Comparison of ENCODE assay signal across 1 cellular context in the genomic region with DNA sequence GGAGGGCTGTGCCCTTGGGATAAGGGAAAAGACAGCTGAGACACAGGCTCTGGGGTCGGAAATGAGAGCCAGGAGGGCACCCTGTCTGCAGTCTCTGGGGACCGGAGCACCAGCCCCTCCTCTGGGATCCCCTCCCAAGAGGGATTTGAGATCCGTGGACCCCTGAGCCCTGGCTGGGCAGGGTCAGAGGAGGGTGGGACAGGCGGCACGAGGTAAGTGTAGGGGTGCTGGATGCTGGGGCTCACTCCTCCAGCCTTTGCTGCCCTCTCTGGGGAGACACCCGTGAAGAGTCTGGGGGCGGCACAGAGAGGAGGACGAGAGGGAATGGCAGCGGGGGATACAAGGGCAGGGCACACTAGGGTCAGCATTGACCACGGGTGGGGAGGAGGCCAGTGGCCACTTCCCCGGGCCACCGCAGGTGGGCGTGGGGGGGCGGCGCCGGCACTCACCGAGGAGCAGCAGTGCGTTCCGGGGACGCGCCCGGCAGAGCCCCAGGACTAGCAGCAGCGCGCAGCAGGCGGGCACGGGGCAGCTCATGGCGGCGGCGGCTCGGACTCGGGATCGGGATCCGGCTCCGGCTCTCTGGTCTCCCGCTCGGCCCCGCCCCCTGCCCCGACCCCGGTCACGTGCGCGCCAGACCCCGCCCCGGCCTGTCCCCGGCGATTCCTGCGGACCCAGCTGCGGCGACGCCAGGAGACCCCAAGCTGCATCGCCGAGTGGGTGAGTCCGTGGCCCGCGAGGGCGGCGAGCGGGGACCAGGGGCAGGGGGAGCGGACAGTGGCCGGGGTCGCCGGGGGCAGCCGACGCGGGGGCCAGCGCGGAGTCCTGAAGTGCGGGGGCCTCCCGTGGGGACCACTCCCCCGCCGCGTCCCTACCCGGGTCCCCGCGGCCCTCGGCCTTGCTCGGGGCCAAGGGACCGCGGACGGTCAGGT.
A peak's percentile ranks its signal among the peaks of the same experiment; 100 is the strongest.
TF ChIP-seq lines count a peak whose summit lies in the region.

A gene (minus strand): TSS at position 557 of the 932 bp plus-strand sequence. CDS start 20 bp downstream, at position 537.
A gene (plus strand): TSS at position 651 of the 932 bp plus-strand sequence. CDS start 1,134 bp downstream, outside the sequence.

TF ChIP-seq in HepG2, 621 proteins besides CTCF, POLR2A, EP300 and RAD21 (continued from another document and continues in another):
- TF ChIP-seq, protein P1, sequence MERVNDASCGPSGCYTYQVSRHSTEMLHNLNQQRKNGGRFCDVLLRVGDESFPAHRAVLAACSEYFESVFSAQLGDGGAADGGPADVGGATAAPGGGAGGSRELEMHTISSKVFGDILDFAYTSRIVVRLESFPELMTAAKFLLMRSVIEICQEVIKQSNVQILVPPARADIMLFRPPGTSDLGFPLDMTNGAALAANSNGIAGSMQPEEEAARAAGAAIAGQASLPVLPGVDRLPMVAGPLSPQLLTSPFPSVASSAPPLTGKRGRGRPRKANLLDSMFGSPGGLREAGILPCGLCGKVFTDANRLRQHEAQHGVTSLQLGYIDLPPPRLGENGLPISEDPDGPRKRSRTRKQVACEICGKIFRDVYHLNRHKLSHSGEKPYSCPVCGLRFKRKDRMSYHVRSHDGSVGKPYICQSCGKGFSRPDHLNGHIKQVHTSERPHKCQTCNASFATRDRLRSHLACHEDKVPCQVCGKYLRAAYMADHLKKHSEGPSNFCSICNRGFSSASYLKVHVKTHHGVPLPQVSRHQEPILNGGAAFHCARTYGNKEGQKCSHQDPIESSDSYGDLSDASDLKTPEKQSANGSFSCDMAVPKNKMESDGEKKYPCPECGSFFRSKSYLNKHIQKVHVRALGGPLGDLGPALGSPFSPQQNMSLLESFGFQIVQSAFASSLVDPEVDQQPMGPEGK (CRISPR knock-in tag; IDR thresholded peaks at IDR 0.05): peak; percentile 29
- TF ChIP-seq ESRRA (CRISPR knock-in tag; IDR thresholded peaks at IDR 0.05; ENCODE audit: low read depth): peak; percentile 66; the same call in 1 of the 2 replicates
- TF ChIP-seq ZNF674 (CRISPR knock-in tag; IDR thresholded peaks at IDR 0.05; ENCODE audit: low read depth): no peak
- TF ChIP-seq, protein P2, sequence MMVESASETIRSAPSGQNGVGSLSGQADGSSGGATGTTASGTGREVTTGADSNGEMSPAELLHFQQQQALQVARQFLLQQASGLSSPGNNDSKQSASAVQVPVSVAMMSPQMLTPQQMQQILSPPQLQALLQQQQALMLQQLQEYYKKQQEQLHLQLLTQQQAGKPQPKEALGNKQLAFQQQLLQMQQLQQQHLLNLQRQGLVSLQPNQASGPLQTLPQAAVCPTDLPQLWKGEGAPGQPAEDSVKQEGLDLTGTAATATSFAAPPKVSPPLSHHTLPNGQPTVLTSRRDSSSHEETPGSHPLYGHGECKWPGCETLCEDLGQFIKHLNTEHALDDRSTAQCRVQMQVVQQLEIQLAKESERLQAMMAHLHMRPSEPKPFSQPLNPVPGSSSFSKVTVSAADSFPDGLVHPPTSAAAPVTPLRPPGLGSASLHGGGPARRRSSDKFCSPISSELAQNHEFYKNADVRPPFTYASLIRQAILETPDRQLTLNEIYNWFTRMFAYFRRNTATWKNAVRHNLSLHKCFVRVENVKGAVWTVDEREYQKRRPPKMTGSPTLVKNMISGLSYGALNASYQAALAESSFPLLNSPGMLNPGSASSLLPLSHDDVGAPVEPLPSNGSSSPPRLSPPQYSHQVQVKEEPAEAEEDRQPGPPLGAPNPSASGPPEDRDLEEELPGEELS (CRISPR knock-in tag; IDR thresholded peaks at IDR 0.05): no peak
- TF ChIP-seq MED1 (CRISPR knock-in tag; IDR thresholded peaks at IDR 0.05): no peak
- TF ChIP-seq, protein P3, sequence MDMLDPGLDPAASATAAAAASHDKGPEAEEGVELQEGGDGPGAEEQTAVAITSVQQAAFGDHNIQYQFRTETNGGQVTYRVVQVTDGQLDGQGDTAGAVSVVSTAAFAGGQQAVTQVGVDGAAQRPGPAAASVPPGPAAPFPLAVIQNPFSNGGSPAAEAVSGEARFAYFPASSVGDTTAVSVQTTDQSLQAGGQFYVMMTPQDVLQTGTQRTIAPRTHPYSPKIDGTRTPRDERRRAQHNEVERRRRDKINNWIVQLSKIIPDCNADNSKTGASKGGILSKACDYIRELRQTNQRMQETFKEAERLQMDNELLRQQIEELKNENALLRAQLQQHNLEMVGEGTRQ (IDR thresholded peaks at IDR 0.05; ENCODE audit: low read depth, low read length): peak; percentile 30; the same call in 1 of the 2 replicates
- TF ChIP-seq, protein P3 (CRISPR knock-in tag; IDR thresholded peaks at IDR 0.05; ENCODE audit: borderline replicate concordance): peak; percentile 57; the same call in 1 of the 2 replicates
- TF ChIP-seq ZNF260 (CRISPR knock-in tag; IDR thresholded peaks at IDR 0.05; ENCODE audit: borderline replicate concordance, low read depth): no peak
- TF ChIP-seq NR2F6 (IDR thresholded peaks at IDR 0.05): no peak
- peak; percentile 18; the same call in 1 of the 2 replicates for TF ChIP-seq NR2F6 (CRISPR knock-in tag; IDR thresholded peaks at IDR 0.05)
- 0 out of 2 replicates have a peak, but pooled peaks have one; percentile 0 for TF ChIP-seq ZNF788 (CRISPR knock-in tag; IDR thresholded peaks at IDR 0.05; ENCODE audit: borderline replicate concordance)
- TF ChIP-seq ZFP36 (IDR thresholded peaks at IDR 0.05; ENCODE audit: borderline replicate concordance, low read depth, low read length, partially characterized antibody): no peak
- TF ChIP-seq ZNF549 (CRISPR knock-in tag; IDR thresholded peaks at IDR 0.05): no peak
- 0 out of 2 replicates have a peak, but pooled peaks have one; percentile 82 for TF ChIP-seq ZNF567 (CRISPR knock-in tag; IDR thresholded peaks at IDR 0.05; ENCODE audit: borderline replicate concordance)
- TF ChIP-seq, protein P4, sequence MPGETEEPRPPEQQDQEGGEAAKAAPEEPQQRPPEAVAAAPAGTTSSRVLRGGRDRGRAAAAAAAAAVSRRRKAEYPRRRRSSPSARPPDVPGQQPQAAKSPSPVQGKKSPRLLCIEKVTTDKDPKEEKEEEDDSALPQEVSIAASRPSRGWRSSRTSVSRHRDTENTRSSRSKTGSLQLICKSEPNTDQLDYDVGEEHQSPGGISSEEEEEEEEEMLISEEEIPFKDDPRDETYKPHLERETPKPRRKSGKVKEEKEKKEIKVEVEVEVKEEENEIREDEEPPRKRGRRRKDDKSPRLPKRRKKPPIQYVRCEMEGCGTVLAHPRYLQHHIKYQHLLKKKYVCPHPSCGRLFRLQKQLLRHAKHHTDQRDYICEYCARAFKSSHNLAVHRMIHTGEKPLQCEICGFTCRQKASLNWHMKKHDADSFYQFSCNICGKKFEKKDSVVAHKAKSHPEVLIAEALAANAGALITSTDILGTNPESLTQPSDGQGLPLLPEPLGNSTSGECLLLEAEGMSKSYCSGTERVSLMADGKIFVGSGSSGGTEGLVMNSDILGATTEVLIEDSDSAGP (CRISPR knock-in tag; IDR thresholded peaks at IDR 0.05; ENCODE audit: borderline replicate concordance): peak; percentile 71; the same call in 1 of the 2 replicates
- 0 out of 2 replicates have a peak, but pooled peaks have one; percentile 33 for TF ChIP-seq HDAC2 (CRISPR knock-in tag; IDR thresholded peaks at IDR 0.05)
- no peak for TF ChIP-seq SCMH1 (CRISPR knock-in tag; IDR thresholded peaks at IDR 0.05; ENCODE audit: borderline replicate concordance)
- TF ChIP-seq ZNF776 (CRISPR knock-in tag; IDR thresholded peaks at IDR 0.05): peak; percentile 94
- peak; percentile 92 for TF ChIP-seq ZNF230 (CRISPR knock-in tag; IDR thresholded peaks at IDR 0.05)
- no peak for TF ChIP-seq MED13 (CRISPR knock-in tag; IDR thresholded peaks at IDR 0.05)
- no peak for TF ChIP-seq ZNF30 (CRISPR knock-in tag; IDR thresholded peaks at IDR 0.05)
- no peak for TF ChIP-seq BRCA1 (CRISPR knock-in tag; IDR thresholded peaks at IDR 0.05)
- peak; percentile 46; the same call in 1 of the 2 replicates for TF ChIP-seq ZNF792 (CRISPR knock-in tag; IDR thresholded peaks at IDR 0.05)
- TF ChIP-seq TARDBP (CRISPR knock-in tag; IDR thresholded peaks at IDR 0.05): no peak
- TF ChIP-seq ZNF83 (CRISPR knock-in tag; IDR thresholded peaks at IDR 0.05; ENCODE audit: borderline replicate concordance): peak; percentile 77; the same call in 1 of the 2 replicates
- no peak for TF ChIP-seq ZNF160 (CRISPR knock-in tag; IDR thresholded peaks at IDR 0.05)
- TF ChIP-seq ARNTL (CRISPR knock-in tag; IDR thresholded peaks at IDR 0.05): peak; percentile 63
- TF ChIP-seq ZNF543 (CRISPR knock-in tag; IDR thresholded peaks at IDR 0.05): peak; percentile 82
- TF ChIP-seq U2AF1 (optimal IDR thresholded peaks at IDR 0.05; ENCODE audit: low read depth, low read length): no peak
- TF ChIP-seq, protein P5, sequence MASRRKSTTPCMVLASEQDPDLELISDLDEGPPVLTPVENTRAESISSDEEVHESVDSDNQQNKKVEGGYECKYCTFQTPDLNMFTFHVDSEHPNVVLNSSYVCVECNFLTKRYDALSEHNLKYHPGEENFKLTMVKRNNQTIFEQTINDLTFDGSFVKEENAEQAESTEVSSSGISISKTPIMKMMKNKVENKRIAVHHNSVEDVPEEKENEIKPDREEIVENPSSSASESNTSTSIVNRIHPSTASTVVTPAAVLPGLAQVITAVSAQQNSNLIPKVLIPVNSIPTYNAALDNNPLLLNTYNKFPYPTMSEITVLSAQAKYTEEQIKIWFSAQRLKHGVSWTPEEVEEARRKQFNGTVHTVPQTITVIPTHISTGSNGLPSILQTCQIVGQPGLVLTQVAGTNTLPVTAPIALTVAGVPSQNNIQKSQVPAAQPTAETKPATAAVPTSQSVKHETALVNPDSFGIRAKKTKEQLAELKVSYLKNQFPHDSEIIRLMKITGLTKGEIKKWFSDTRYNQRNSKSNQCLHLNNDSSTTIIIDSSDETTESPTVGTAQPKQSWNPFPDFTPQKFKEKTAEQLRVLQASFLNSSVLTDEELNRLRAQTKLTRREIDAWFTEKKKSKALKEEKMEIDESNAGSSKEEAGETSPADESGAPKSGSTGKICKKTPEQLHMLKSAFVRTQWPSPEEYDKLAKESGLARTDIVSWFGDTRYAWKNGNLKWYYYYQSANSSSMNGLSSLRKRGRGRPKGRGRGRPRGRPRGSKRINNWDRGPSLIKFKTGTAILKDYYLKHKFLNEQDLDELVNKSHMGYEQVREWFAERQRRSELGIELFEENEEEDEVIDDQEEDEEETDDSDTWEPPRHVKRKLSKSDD (CRISPR knock-in tag; IDR thresholded peaks at IDR 0.05; ENCODE audit: low read depth): 0 out of 2 replicates have a peak, but pooled peaks have one; percentile 54
- TF ChIP-seq, protein P6, sequence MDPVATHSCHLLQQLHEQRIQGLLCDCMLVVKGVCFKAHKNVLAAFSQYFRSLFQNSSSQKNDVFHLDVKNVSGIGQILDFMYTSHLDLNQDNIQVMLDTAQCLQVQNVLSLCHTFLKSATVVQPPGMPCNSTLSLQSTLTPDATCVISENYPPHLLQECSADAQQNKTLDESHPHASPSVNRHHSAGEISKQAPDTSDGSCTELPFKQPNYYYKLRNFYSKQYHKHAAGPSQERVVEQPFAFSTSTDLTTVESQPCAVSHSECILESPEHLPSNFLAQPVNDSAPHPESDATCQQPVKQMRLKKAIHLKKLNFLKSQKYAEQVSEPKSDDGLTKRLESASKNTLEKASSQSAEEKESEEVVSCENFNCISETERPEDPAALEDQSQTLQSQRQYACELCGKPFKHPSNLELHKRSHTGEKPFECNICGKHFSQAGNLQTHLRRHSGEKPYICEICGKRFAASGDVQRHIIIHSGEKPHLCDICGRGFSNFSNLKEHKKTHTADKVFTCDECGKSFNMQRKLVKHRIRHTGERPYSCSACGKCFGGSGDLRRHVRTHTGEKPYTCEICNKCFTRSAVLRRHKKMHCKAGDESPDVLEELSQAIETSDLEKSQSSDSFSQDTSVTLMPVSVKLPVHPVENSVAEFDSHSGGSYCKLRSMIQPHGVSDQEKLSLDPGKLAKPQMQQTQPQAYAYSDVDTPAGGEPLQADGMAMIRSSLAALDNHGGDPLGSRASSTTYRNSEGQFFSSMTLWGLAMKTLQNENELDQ (CRISPR knock-in tag; IDR thresholded peaks at IDR 0.05; ENCODE audit: borderline replicate concordance): no peak
- TF ChIP-seq KDM5B (CRISPR knock-in tag; IDR thresholded peaks at IDR 0.05; ENCODE audit: borderline replicate concordance): peak; percentile 80
- TF ChIP-seq, protein P7, sequence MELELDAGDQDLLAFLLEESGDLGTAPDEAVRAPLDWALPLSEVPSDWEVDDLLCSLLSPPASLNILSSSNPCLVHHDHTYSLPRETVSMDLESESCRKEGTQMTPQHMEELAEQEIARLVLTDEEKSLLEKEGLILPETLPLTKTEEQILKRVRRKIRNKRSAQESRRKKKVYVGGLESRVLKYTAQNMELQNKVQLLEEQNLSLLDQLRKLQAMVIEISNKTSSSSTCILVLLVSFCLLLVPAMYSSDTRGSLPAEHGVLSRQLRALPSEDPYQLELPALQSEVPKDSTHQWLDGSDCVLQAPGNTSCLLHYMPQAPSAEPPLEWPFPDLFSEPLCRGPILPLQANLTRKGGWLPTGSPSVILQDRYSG (CRISPR knock-in tag; IDR thresholded peaks at IDR 0.05): 0 out of 2 replicates have a peak, but pooled peaks have one; percentile 35
- TF ChIP-seq, protein P8, sequence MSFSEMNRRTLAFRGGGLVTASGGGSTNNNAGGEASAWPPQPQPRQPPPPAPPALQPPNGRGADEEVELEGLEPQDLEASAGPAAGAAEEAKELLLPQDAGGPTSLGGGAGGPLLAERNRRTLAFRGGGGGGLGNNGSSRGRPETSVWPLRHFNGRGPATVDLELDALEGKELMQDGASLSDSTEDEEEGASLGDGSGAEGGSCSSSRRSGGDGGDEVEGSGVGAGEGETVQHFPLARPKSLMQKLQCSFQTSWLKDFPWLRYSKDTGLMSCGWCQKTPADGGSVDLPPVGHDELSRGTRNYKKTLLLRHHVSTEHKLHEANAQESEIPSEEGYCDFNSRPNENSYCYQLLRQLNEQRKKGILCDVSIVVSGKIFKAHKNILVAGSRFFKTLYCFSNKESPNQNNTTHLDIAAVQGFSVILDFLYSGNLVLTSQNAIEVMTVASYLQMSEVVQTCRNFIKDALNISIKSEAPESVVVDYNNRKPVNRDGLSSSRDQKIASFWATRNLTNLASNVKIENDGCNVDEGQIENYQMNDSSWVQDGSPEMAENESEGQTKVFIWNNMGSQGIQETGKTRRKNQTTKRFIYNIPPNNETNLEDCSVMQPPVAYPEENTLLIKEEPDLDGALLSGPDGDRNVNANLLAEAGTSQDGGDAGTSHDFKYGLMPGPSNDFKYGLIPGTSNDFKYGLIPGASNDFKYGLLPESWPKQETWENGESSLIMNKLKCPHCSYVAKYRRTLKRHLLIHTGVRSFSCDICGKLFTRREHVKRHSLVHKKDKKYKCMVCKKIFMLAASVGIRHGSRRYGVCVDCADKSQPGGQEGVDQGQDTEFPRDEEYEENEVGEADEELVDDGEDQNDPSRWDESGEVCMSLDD (CRISPR knock-in tag; IDR thresholded peaks at IDR 0.05; ENCODE audit: borderline replicate concordance): no peak
- TF ChIP-seq ZSCAN25 (CRISPR knock-in tag; IDR thresholded peaks at IDR 0.05): no peak
- no peak for TF ChIP-seq TMF1 (CRISPR knock-in tag; IDR thresholded peaks at IDR 0.05; ENCODE audit: low read depth)
- TF ChIP-seq ZBTB7A (CRISPR knock-in tag; IDR thresholded peaks at IDR 0.05): peak; percentile 88
- peak; percentile 61; the same call in 1 of the 2 replicates for TF ChIP-seq SMAD1 (CRISPR knock-in tag; IDR thresholded peaks at IDR 0.05; ENCODE audit: borderline replicate concordance, low read depth)
- TF ChIP-seq ZNF670 (CRISPR knock-in tag; IDR thresholded peaks at IDR 0.05; ENCODE audit: borderline replicate concordance): no peak; the same call in 1 of the 2 replicates
- no peak for TF ChIP-seq SMARCE1 (IDR thresholded peaks at IDR 0.05; ENCODE audit: borderline replicate concordance)
